1 cellular context compared by ENCODE assay signal in the genomic region with DNA sequence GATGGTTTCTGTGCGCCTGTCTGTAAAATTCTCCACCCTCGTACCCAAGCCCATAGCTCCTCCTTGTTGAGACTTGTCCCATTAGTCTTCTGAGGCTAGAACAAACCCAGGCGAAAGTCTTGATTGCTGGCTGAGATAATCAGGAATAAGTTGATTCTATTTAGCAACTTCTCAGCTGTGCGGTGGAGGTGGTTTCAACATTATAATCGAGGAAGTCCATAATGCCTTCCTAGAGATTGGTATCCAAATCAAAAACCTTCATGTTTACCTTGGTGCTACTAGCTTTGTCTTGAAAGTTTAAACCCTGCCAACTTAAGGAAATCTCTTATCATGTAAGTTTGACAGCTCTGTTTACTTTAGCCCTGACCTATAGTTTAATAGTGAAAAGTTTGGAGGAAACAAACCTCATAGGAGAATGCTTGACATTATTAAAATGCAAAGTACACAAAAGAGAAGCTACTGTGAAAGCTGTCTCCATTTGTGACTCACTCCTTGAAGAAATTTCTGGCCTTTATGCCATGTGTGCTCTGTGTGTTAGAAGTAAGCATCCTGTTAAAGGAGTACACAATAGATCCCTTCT.
TF ChIP-seq lines count a peak whose summit lies in the region.

No MANE protein-coding gene starts in this region.

TF ChIP-seq in GM23338, 12 proteins besides CTCF, POLR2A, EP300 and RAD21 (continued from another document):
- TF ChIP-seq, protein P1, sequence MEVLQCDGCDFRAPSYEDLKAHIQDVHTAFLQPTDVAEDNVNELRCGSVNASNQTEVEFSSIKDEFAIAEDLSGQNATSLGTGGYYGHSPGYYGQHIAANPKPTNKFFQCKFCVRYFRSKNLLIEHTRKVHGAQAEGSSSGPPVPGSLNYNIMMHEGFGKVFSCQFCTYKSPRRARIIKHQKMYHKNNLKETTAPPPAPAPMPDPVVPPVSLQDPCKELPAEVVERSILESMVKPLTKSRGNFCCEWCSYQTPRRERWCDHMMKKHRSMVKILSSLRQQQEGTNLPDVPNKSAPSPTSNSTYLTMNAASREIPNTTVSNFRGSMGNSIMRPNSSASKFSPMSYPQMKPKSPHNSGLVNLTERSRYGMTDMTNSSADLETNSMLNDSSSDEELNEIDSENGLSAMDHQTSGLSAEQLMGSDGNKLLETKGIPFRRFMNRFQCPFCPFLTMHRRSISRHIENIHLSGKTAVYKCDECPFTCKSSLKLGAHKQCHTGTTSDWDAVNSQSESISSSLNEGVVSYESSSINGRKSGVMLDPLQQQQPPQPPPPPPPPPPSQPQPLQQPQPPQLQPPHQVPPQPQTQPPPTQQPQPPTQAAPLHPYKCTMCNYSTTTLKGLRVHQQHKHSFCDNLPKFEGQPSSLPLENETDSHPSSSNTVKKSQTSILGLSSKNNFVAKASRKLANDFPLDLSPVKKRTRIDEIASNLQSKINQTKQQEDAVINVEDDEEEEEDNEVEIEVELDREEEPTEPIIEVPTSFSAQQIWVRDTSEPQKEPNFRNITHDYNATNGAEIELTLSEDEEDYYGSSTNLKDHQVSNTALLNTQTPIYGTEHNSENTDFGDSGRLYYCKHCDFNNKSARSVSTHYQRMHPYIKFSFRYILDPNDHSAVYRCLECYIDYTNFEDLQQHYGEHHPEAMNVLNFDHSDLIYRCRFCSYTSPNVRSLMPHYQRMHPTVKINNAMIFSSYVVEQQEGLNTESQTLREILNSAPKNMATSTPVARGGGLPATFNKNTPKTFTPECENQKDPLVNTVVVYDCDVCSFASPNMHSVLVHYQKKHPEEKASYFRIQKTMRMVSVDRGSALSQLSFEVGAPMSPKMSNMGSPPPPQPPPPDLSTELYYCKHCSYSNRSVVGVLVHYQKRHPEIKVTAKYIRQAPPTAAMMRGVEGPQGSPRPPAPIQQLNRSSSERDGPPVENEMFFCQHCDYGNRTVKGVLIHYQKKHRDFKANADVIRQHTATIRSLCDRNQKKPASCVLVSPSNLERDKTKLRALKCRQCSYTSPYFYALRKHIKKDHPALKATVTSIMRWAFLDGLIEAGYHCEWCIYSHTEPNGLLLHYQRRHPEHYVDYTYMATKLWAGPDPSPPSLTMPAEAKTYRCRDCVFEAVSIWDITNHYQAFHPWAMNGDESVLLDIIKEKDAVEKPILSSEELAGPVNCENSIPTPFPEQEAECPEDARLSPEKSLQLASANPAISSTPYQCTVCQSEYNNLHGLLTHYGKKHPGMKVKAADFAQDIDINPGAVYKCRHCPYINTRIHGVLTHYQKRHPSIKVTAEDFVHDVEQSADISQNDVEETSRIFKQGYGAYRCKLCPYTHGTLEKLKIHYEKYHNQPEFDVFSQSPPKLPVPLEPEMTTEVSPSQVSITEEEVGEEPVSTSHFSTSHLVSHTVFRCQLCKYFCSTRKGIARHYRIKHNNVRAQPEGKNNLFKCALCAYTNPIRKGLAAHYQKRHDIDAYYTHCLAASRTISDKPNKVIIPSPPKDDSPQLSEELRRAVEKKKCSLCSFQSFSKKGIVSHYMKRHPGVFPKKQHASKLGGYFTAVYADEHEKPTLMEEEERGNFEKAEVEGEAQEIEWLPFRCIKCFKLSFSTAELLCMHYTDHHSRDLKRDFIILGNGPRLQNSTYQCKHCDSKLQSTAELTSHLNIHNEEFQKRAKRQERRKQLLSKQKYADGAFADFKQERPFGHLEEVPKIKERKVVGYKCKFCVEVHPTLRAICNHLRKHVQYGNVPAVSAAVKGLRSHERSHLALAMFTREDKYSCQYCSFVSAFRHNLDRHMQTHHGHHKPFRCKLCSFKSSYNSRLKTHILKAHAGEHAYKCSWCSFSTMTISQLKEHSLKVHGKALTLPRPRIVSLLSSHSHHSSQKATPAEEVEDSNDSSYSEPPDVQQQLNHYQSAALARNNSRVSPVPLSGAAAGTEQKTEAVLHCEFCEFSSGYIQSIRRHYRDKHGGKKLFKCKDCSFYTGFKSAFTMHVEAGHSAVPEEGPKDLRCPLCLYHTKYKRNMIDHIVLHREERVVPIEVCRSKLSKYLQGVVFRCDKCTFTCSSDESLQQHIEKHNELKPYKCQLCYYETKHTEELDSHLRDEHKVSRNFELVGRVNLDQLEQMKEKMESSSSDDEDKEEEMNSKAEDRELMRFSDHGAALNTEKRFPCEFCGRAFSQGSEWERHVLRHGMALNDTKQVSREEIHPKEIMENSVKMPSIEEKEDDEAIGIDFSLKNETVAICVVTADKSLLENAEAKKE (CRISPR knock-in tag; IDR thresholded peaks at IDR 0.05) = no peak
- no peak for TF ChIP-seq STAT1 (IDR thresholded peaks at IDR 0.05; ENCODE audit: unreplicated experiment)
- no peak for TF ChIP-seq JUNB (IDR thresholded peaks at IDR 0.05; ENCODE audit: unreplicated experiment)
- TF ChIP-seq, protein P2, sequence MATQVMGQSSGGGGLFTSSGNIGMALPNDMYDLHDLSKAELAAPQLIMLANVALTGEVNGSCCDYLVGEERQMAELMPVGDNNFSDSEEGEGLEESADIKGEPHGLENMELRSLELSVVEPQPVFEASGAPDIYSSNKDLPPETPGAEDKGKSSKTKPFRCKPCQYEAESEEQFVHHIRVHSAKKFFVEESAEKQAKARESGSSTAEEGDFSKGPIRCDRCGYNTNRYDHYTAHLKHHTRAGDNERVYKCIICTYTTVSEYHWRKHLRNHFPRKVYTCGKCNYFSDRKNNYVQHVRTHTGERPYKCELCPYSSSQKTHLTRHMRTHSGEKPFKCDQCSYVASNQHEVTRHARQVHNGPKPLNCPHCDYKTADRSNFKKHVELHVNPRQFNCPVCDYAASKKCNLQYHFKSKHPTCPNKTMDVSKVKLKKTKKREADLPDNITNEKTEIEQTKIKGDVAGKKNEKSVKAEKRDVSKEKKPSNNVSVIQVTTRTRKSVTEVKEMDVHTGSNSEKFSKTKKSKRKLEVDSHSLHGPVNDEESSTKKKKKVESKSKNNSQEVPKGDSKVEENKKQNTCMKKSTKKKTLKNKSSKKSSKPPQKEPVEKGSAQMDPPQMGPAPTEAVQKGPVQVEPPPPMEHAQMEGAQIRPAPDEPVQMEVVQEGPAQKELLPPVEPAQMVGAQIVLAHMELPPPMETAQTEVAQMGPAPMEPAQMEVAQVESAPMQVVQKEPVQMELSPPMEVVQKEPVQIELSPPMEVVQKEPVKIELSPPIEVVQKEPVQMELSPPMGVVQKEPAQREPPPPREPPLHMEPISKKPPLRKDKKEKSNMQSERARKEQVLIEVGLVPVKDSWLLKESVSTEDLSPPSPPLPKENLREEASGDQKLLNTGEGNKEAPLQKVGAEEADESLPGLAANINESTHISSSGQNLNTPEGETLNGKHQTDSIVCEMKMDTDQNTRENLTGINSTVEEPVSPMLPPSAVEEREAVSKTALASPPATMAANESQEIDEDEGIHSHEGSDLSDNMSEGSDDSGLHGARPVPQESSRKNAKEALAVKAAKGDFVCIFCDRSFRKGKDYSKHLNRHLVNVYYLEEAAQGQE (IDR thresholded peaks at IDR 0.05; ENCODE audit: unreplicated experiment) = no peak
- TF ChIP-seq NANOG (IDR thresholded peaks at IDR 0.05; ENCODE audit: borderline replicate concordance) = no peak
- TF ChIP-seq EZH2 (IDR thresholded peaks at IDR 0.05; ENCODE audit: low read depth, unreplicated experiment) = no peak
- TF ChIP-seq ZNF331 (CRISPR knock-in tag; IDR thresholded peaks at IDR 0.05; ENCODE audit: low read depth) = no peak
- TF ChIP-seq ZNF114 (CRISPR knock-in tag; IDR thresholded peaks at IDR 0.05) = no peak
- TF ChIP-seq CREB1 (CRISPR knock-in tag; IDR thresholded peaks at IDR 0.05; ENCODE audit: low read depth) = no peak
- no peak for TF ChIP-seq EZH2phosphoT487 (IDR thresholded peaks at IDR 0.05; ENCODE audit: unreplicated experiment)
TF ChIP-seq in GM23338: peak in this region for 0.
